ENCODE assay signal across 28 cellular contexts in the genomic region with DNA sequence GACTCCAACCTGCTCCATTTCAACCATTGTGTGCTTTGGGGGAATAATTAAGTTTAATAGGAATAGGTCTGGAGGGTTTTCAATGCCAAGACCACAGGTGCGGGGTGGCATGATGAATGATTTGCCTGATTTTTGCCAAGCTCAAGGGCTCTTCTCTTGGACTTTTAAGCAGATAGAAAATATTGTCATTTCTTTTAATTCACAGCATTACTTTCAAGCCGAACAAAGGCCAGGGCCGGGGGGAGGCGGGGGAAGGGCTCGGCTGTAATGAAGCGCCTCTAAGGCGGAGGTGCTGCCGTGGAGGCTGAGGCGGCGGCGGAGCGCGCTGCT. TPM values are rescaled to one million over a fixed set of nuclear protein-coding genes. Genes with fewer than 3 reads are reported as not detected.
DNase-seq lines count a peak whose midpoint lies in the region; ATAC-seq, FAIRE-seq and TF ChIP-seq lines count a peak whose summit lies in the region.
"Had no signal": no experiment of that assay in that cellular context is flagged by ENCODE, and none has a peak within 500 bp of the region (broad histone marks: within the 10 kb centered on the region; RNA-seq: fewer than 3 reads in every experiment).

No MANE protein-coding gene starts in this region.

- H2BK20ac ChIP-seq in H1 (ENCODE audit: low read length) = no peak overlapping the region

- H3K4me3 Mint-ChIP-seq in GM23338 (peak overlapping the region; percentile 69), neural progenitor cell (peak overlapping the region; percentile 52)
- H3K4me3 Mint-ChIP-seq: activated naive CD4-positive, alpha-beta T cell treated with anti-CD3 and anti-CD28 coated beads, Interleukin-2, amount 10 ng/mL, durations not matched to agents 7 days and 5 days; mesothelial cell of epicardium; natural killer cell had no signal

- H3K23me2 ChIP-seq in H1 (ENCODE audit: low read depth, low read length) = peaks cover 5% of the 10 kb centered on the region; the same call in 1 of the 2 replicates

- peak; percentile 48 for ATAC-seq in GM23338
- no peak for ATAC-seq in GM21360 (IDR thresholded peaks at IDR 0.05; ENCODE audit: unreplicated experiment)
- ATAC-seq in Right ventricle myocardium superior (ENCODE audit: poor library complexity) = no peak
- ATAC-seq: esophagus mucosa, gastrocnemius medialis, GM12878, natural killer cell had no signal

- H2BK12ac ChIP-seq in H1 (ENCODE audit: low read depth, low read length) = no peak overlapping the region

- peak; percentile 68 for DNase-seq in GM23338 (ENCODE audit: low spot score)
- DNase-seq in NCI-H1105 (lab: John Stamatoyannopoulos, UW) = peak; percentile 79
- DNase-seq in H1 (ENCODE audit: low read depth in 1 of 2, low spot score in 2 of 2) = no peak
- DNase-seq in neural progenitor cell (ENCODE audit: low spot score) = peak; percentile 71
- DNase-seq in COLO829 (ENCODE audit: low spot score) = no peak
- no peak for DNase-seq in NCI-H187 (lab: John Stamatoyannopoulos, UW)
- no peak for DNase-seq in Right ventricle myocardium superior
- DNase-seq: activated CD4-positive, CD25-positive, alpha-beta regulatory T cell treated with anti-CD3 and anti-CD28 coated beads, Interleukin-2, amount 50 U/mL, for 72 hours; activated CD8-positive, alpha-beta memory T cell treated with anti-CD3 and anti-CD28 coated beads for 24 hours; activated naive CD4-positive, alpha-beta T cell treated with anti-CD3 and anti-CD28 coated beads, Interleukin-2, amount 10 ng/mL, durations not matched to agents 7 days and 5 days; activated T-cell treated with anti-CD3 and anti-CD28 coated beads, Interleukin-2, amount 50 U/mL, for 48 hours; anterior cingulate cortex; cerebellar nuclear complex; DMS 273 treated with DMSO at 0.1 percent for 48 hours; effector CD8-positive, alpha-beta T cell; gastrocnemius medialis; GF-D8; Karpas-422; natural killer cell; stimulated activated naive CD4-positive, alpha-beta T cell treated with Interleukin-2 at 50 U/mL for 16 hours; thyroid gland had no signal

- H3K4me1 Mint-ChIP-seq in GM23338 = peaks cover 43% of the 10 kb centered on the region
- H3K4me1 Mint-ChIP-seq in neural progenitor cell = peaks cover 21% of the 10 kb centered on the region
- H3K4me1 Mint-ChIP-seq: natural killer cell had no signal

- H3K18ac ChIP-seq in H1 (ENCODE audit: extremely low read depth, low read length) = no peak overlapping the region

- POLR2A ChIA-PET in H1 (lab: Charles Lee; ENCODE audit: partially characterized antibody) = interaction anchor here (1.3 kb wide), 1 partner anchor 8 kb away, joined by 3 read pairs; no protein-coding TSS in a partner anchor

- no peak overlapping the region for H3K56ac ChIP-seq in H1 (replicated peaks; ENCODE audit: insufficient read length, low read depth, low read length)

- H3K4me3 ChIP-seq in GM23338 (peak overlapping the region; percentile 70), H1 (ENCODE audit: extremely low read depth in 1 of 4, insufficient read depth in 2 of 4, low read depth in 3 of 4, low read length in 4 of 4) (peak overlapping the region; percentile 34 to 61 (median 41); a peak in 7 of 8 replicates), neural progenitor cell (peak overlapping the region; percentile 57)
- H3K4me3 ChIP-seq: gastrocnemius medialis, GM12878, prostate gland, thyroid gland had no signal

- peaks cover 99% of the 10 kb centered on the region for H3K27me3 Mint-ChIP-seq in GM23338 (ENCODE audit: insufficient read depth, low read depth, poor library complexity)
- peaks cover 89% of the 10 kb centered on the region for H3K27me3 Mint-ChIP-seq in neural progenitor cell (ENCODE audit: insufficient read depth, low read depth)

- H2AFZ ChIP-seq in GM23338 (peak overlapping the region; percentile 93; the same call in 1 of the 2 replicates), H1 (ENCODE audit: low read length) (no peak overlapping the region), neural progenitor cell (replicated peaks) (peak overlapping the region; percentile 92)

- H3K79me1 ChIP-seq in H1 (ENCODE audit: low read depth, low read length) = no peaks in the 10 kb centered on the region

- H2BK15ac ChIP-seq in H1 (ENCODE audit: low read length) = no peak overlapping the region; the same call in 1 of the 2 replicates

- H4K20me1 ChIP-seq in GM23338 (replicated peaks; ENCODE audit: insufficient read depth) = peaks cover 45% of the 10 kb centered on the region
- peaks cover 24 to 35% of the 10 kb centered on the region in 2 experiments for H4K20me1 ChIP-seq in H1 (replicated peaks in 1 of 2; ENCODE audit: control insufficient read depth in 1 of 2, insufficient read depth in 2 of 2, low read length in 2 of 2)
- H4K20me1 ChIP-seq in neural progenitor cell (ENCODE audit: low read depth) = peaks cover 100% of the 10 kb centered on the region

- no peak for TF ChIP-seq CTCF in GM23338 (conservative IDR thresholded peaks at IDR 0.05; ENCODE audit: low read depth in 2 of 2)
- no peak for TF ChIP-seq CTCF in H1 (IDR thresholded peaks at IDR 0.05; ENCODE audit: control extremely low read depth in 1 of 3, insufficient read depth in 1 of 3, low read depth in 1 of 3, low read length in 3 of 3)
- TF ChIP-seq CTCF in neural progenitor cell (IDR thresholded peaks at IDR 0.05) = no peak

- H3K9ac ChIP-seq in H1 (replicated peaks in 1 of 4; ENCODE audit: extremely low read depth in 1 of 4, low read depth in 3 of 4, low read length in 3 of 4) = no peak overlapping the region
- no peak overlapping the region for H3K9ac ChIP-seq in neural progenitor cell

- H3K79me2 ChIP-seq in GM23338 (replicated peaks; ENCODE audit: insufficient read depth) (no peaks in the 10 kb centered on the region), H1 (ENCODE audit: control insufficient read depth in 1 of 2, insufficient read depth in 2 of 2, low read length in 2 of 2) (no peaks in the 10 kb centered on the region), neural progenitor cell (ENCODE audit: low read depth) (no peaks in the 10 kb centered on the region)

- peaks cover 6% of the 10 kb centered on the region; the same call in 2 of the 3 replicates for H3K9me3 Mint-ChIP-seq in GM23338
- no peaks in the 10 kb centered on the region for H3K9me3 Mint-ChIP-seq in neural progenitor cell
- H3K9me3 Mint-ChIP-seq: activated naive CD4-positive, alpha-beta T cell treated with anti-CD3 and anti-CD28 coated beads, Interleukin-2, amount 10 ng/mL, durations not matched to agents 7 days and 5 days; mesothelial cell of epicardium; natural killer cell had no signal

- no peaks in the 10 kb centered on the region for H3K9me2 ChIP-seq in GM23338 (ENCODE audit: insufficient read depth)

- no peak overlapping the region for H4K8ac ChIP-seq in H1 (ENCODE audit: extremely low read depth, insufficient read depth, low read length)

- H3K36me3 Mint-ChIP-seq in GM23338 (ENCODE audit: low read depth) (peaks cover 2% of the 10 kb centered on the region; the same call in 1 of the 3 replicates), neural progenitor cell (no peaks in the 10 kb centered on the region)
- H3K36me3 Mint-ChIP-seq: activated naive CD4-positive, alpha-beta T cell treated with anti-CD3 and anti-CD28 coated beads, Interleukin-2, amount 10 ng/mL, durations not matched to agents 7 days and 5 days; natural killer cell had no signal

- H3K14ac ChIP-seq in H1 (ENCODE audit: insufficient read length) = no peak overlapping the region

- H2BK5ac ChIP-seq in H1 (ENCODE audit: low read depth, low read length) = no peak overlapping the region

- no peak for TF ChIP-seq EP300 in H1 (IDR thresholded peaks at IDR 0.05; ENCODE audit: borderline replicate concordance in 1 of 2, low read depth in 2 of 2, low read length in 2 of 2)

- intact Hi-C loops in Right ventricle myocardium superior (cut with DNase I) = no loop called here

- H3K27ac ChIP-seq in GM23338 (ENCODE audit: low read depth) (no peak overlapping the region), H1 (ENCODE audit: low read depth, low read length) (no peak overlapping the region), neural progenitor cell (no peak overlapping the region)
- H3K27ac ChIP-seq: gastrocnemius medialis, prostate gland, thyroid gland had no signal

- 5% methylated on average over 13 of the region's 13 CpGs; no CpG with 5 or more reads in 1 of the 2 experiments for WGBS in H1 (ENCODE audit: extremely low coverage in 1 of 2, insufficient coverage in 1 of 2, insufficient read length in 1 of 2, insufficient replicate concordance in 2 of 2, low coverage in 1 of 2, low lambda C conversion rate in 2 of 2, missing lambda C conversion rate in 1 of 2), 2 experiments

- H4K5ac ChIP-seq in H1 (ENCODE audit: insufficient read length, low read depth, low read length) = no peak overlapping the region

- H3K36me3 ChIP-seq in GM23338 (ENCODE audit: insufficient read depth) = no peaks in the 10 kb centered on the region
- H3K36me3 ChIP-seq in H1 (ENCODE audit: control insufficient read depth in 2 of 4, insufficient read depth in 4 of 4, low read length in 3 of 4) = peaks cover 0 to 13% (median 0%) of the 10 kb centered on the region in 4 experiments; a peak in 1 of 8 replicates
- no peaks in the 10 kb centered on the region for H3K36me3 ChIP-seq in neural progenitor cell
- H3K36me3 ChIP-seq: gastrocnemius medialis, prostate gland, thyroid gland had no signal

- H4K91ac ChIP-seq in H1 (replicated peaks; ENCODE audit: insufficient read length, low read length) = no peak overlapping the region

- H3K4me2 ChIP-seq in GM23338 (peak overlapping the region; percentile 94), H1 (ENCODE audit: insufficient read depth in 1 of 2, low read depth in 2 of 2, low read length in 2 of 2) (peak overlapping the region; percentile 82 to 91), neural progenitor cell (peak overlapping the region; percentile 93)

- H3K27me3 ChIP-seq in GM23338 (ENCODE audit: insufficient read depth) (peaks cover 100% of the 10 kb centered on the region), H1 (replicated peaks in 1 of 4; ENCODE audit: control insufficient read depth in 3 of 4, extremely low read depth in 1 of 4, insufficient read depth in 3 of 4, low read length in 3 of 4) (peaks cover 96 to 100% (median 99%) of the 10 kb centered on the region in 4 experiments), neural progenitor cell (peaks cover 100% of the 10 kb centered on the region)

- H3K4me1 ChIP-seq in GM23338 (ENCODE audit: insufficient read depth) = peaks cover 77% of the 10 kb centered on the region
- H3K4me1 ChIP-seq in H1 (replicated peaks in 1 of 4; ENCODE audit: control insufficient read depth in 3 of 4, insufficient read depth in 4 of 4, low read length in 3 of 4) = peaks cover 3 to 25% (median 10%) of the 10 kb centered on the region in 4 experiments
- H3K4me1 ChIP-seq in neural progenitor cell = peaks cover 36% of the 10 kb centered on the region
- H3K4me1 ChIP-seq: gastrocnemius medialis, prostate gland had no signal

- no peak for FAIRE-seq in H1 (lab: Jason Lieb, UNC)
- FAIRE-seq: GM12878 had no signal

- no peak for TF ChIP-seq RAD21 in H1 (IDR thresholded peaks at IDR 0.05 in 1 of 2, conservative IDR thresholded peaks at IDR 0.05 in 1 of 2; ENCODE audit: low read depth in 2 of 2, low read length in 2 of 2)

- H3K27ac Mint-ChIP-seq in GM23338 (no peak overlapping the region), neural progenitor cell (no peak overlapping the region)
- H3K27ac Mint-ChIP-seq: activated naive CD4-positive, alpha-beta T cell treated with anti-CD3 and anti-CD28 coated beads, Interleukin-2, amount 10 ng/mL, durations not matched to agents 7 days and 5 days; mesothelial cell of epicardium; natural killer cell had no signal

- no peak overlapping the region for H3K4ac ChIP-seq in H1 (replicated peaks; ENCODE audit: insufficient read length, low read depth, low read length)

- CTCF ChIA-PET in H1 (lab: Charles Lee; ENCODE audit: partially characterized antibody) = interaction anchor here (0.8 to 1.0 kb wide), 2 partner anchors 10 to 26 kb away, joined by 3 read pairs; no protein-coding TSS in a partner anchor

- H2BK120ac ChIP-seq in H1 (replicated peaks; ENCODE audit: low read depth, low read length) = no peak overlapping the region

- no peak overlapping the region for H2AK5ac ChIP-seq in H1 (ENCODE audit: low read depth, low read length)

- H3F3A ChIP-seq in GM23338 (replicated peaks; ENCODE audit: low read depth) (peaks cover 35% of the 10 kb centered on the region), neural progenitor cell (ENCODE audit: low read depth) (peaks cover 38% of the 10 kb centered on the region)

- TF ChIP-seq POLR2A in H1 (IDR thresholded peaks at IDR 0.05; ENCODE audit: control extremely low read depth in 1 of 2, low read depth in 2 of 2, low read length in 2 of 2) = no peak

- no peak overlapping the region for H3K23ac ChIP-seq in H1 (ENCODE audit: insufficient read length)

- H3K9me3 ChIP-seq in H1 (ENCODE audit: insufficient read depth in 2 of 2, low read depth in 1 of 2, low read length in 1 of 2) = no peaks in the 10 kb centered on the region
- H3K9me3 ChIP-seq in neural progenitor cell (ENCODE audit: low read depth) = no peaks in the 10 kb centered on the region
- H3K9me3 ChIP-seq: gastrocnemius medialis, prostate gland, thyroid gland had no signal

RNA-seq across cellular contexts. Expression of a gene that starts 6.5 kb away (rescaled TPM):
- not detected in 2 replicates for total RNA-seq in GM23338 (2014; rRNA removed; shearing (Covaris generic))
- not detected in 2 replicates for polyA plus RNA-seq in GM23338 (2016; fragmentation: Nextera tagmentation; extraction: Ambion mirVana)
- not detected in 2 replicates for total RNA-seq in H1 (2021; fragmentation: NEBNext Ultra II Directional; extraction: Animal tissue kit (Norgen Biotek cat#: 25700))
- polyA plus RNA-seq in H1 (2011; rRNA removed) = not detected in 2 replicates
- not detected for polyA plus RNA-seq in H1 (2011; cell fraction: cytosol; rRNA removed)
- not detected for polyA plus RNA-seq in H1 (2011; cell fraction: nucleus; rRNA removed)
- polyA plus RNA-seq in H1 (2012, experiment 1 of 2) = not detected in 4 replicates
- polyA plus RNA-seq in H1 (2012, experiment 2 of 2) = not detected
- not detected for polyA plus RNA-seq in H1 (2013, experiment 1 of 2)
- not detected for polyA plus RNA-seq in H1 (2013, experiment 2 of 2)
- polyA minus RNA-seq in H1 (2011; rRNA and poly(A)+ RNA removed) = not detected in 2 replicates
- not detected for polyA minus RNA-seq in H1 (2011; cell fraction: cytosol; rRNA and poly(A)+ RNA removed)
- not detected for polyA minus RNA-seq in H1 (2011; cell fraction: nucleus; rRNA and poly(A)+ RNA removed)
- total RNA-seq in neural progenitor cell (ENCODE audit: low replicate concordance) = not detected in 2 replicates
- not detected for total RNA-seq in Right ventricle myocardium superior
- total RNA-seq: esophagus mucosa, gastrocnemius medialis, GM12878, mesothelial cell of epicardium, natural killer cell, RPMI7951, skeletal muscle tissue, thyroid gland had no signal
- polyA plus RNA-seq: GM12878 had no signal

Comparison
In these comparisons a context has a peak if more than half of its experiments do, and no peak if none do; other contexts are left out.
1. DNase-seq: peak in GM23338 (single experiment), NCI-H1105 (single experiment) and neural progenitor cell (single experiment); none in H1 (0 of 2), COLO829 (single experiment), NCI-H187 (0 of 2) and Right ventricle myocardium superior (single experiment).
2. Peak in every context shown above with its lines, with median percentiles within 50 percentile points of each other: H3K4me2 ChIP-seq and H3K4me3 ChIP-seq.